ENCODE assay signal across 22 cellular contexts in the genomic region with DNA sequence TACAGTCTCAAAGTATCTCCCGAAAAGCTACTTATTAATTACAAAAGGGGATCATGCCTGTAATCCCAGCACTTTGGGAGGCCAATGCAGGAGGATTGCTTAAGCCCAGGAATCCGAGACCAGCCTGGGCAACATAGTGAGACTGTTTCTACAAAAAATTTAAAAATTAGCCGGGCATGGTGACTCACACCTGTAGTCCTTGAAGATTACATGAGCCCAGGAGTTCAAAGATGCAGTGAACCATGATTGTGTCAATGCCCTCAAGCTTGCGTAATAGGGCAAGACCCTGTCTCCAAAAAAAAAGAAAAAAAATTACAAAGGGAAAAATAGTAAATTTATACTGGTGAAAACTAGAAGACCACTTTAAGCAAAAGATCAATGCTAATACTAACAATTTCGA. TPM values are rescaled to one million over a fixed set of nuclear protein-coding genes. Genes with fewer than 3 reads are reported as not detected.
DNase-seq lines count a peak whose midpoint lies in the region; ATAC-seq, FAIRE-seq and TF ChIP-seq lines count a peak whose summit lies in the region.
"Had no signal": no experiment of that assay in that cellular context is flagged by ENCODE, and none has a peak within 500 bp of the region (broad histone marks: within the 10 kb centered on the region; RNA-seq: fewer than 3 reads in every experiment).

No MANE protein-coding gene starts in this region.

- H3K9ac ChIP-seq in parathyroid adenoma: no peak overlapping the region
- H3K9ac ChIP-seq: BLaER1 treated with 17β-estradiol and CSF1 and Interleukin-3, amounts not matched to agents 10 nM and 100 nM had no signal

- intact Hi-C loops in tibial artery (cut with DNase I; ENCODE audit: low total_unique reads) (no loop called here), esophagus squamous epithelium (cut with DNase I) (no loop called here), heart right ventricle (cut with DNase I) (loop anchor here in 1 of 10 donors (10.0 kb wide), 1 partner anchor 69 kb away; a partner anchor contains a TSS)

- DNase-seq in GM19239 (ENCODE audit: insufficient read length, low spot score) (no peak), RCC 7860 (ENCODE audit: low spot score) (peak; percentile 53), epithelial cell of proximal tubule (ENCODE audit: low read depth) (peak; percentile 31), tibial artery (no peak), esophagus squamous epithelium (lab: John Stamatoyannopoulos, UW) (no peak), heart right ventricle (no peak)
- DNase-seq: CD4-positive, alpha-beta memory T cell; GOT3; HCEC 1CT; MM.1S; NCI-H1417; NCI-H187; NCI-H446; NCI-H526 treated with DMSO at 0.1 percent for 48 hours; Right ventricle myocardium superior had no signal

- H3K9me3 ChIP-seq in parathyroid adenoma (ENCODE audit: control insufficient read depth, low read length) (no peaks in the 10 kb centered on the region), tibial artery (no peaks in the 10 kb centered on the region), esophagus squamous epithelium (no peaks in the 10 kb centered on the region), heart right ventricle (no peaks in the 10 kb centered on the region)
- H3K9me3 ChIP-seq: BLaER1 treated with 17β-estradiol and CSF1 and Interleukin-3, amounts not matched to agents 10 nM and 100 nM; Caco-2 had no signal

- no peak for TF ChIP-seq CTCF in epithelial cell of proximal tubule (conservative IDR thresholded peaks at IDR 0.05; ENCODE audit: low read depth, low read length)
- TF ChIP-seq CTCF in parathyroid adenoma (IDR thresholded peaks at IDR 0.05): no peak
- TF ChIP-seq CTCF in tibial artery (IDR thresholded peaks at IDR 0.05): no peak
- TF ChIP-seq CTCF in esophagus squamous epithelium (IDR thresholded peaks at IDR 0.05): no peak
- no peak for TF ChIP-seq CTCF in heart right ventricle (IDR thresholded peaks at IDR 0.05)

- H3K4me3 ChIP-seq in epithelial cell of proximal tubule (ENCODE audit: low read depth, low read length) (no peak overlapping the region), parathyroid adenoma (ENCODE audit: low read depth, low read length) (no peak overlapping the region), tibial artery (no peak overlapping the region), esophagus squamous epithelium (no peak overlapping the region), heart right ventricle (no peak overlapping the region)
- H3K4me3 ChIP-seq: BLaER1 treated with 17β-estradiol and CSF1 and Interleukin-3, amounts not matched to agents 10 nM and 100 nM had no signal

- ATAC-seq in heart right ventricle (no peak), HG03354 (IDR thresholded peaks at IDR 0.05; ENCODE audit: poor library complexity, severe bottlenecking, unreplicated experiment) (no peak)

- 61 to 72% methylated on average over 5 of the region's 5 CpGs for WGBS in esophagus squamous epithelium, 2 donors
- WGBS in heart right ventricle, 2 donors: 70 to 82% methylated on average over 5 of the region's 5 CpGs

- H2AFZ ChIP-seq in parathyroid adenoma: no peak overlapping the region

- H3K4me1 ChIP-seq in parathyroid adenoma: no peaks in the 10 kb centered on the region
- H3K4me1 ChIP-seq in tibial artery: peaks cover 0 to 7% (median 0%) of the 10 kb centered on the region in 4 donors
- peaks cover 0 to 17% (median 4%) of the 10 kb centered on the region in 3 donors for H3K4me1 ChIP-seq in esophagus squamous epithelium
- peaks cover 0 to 10% (median 5%) of the 10 kb centered on the region in 9 donors for H3K4me1 ChIP-seq in heart right ventricle

- FAIRE-seq in GM19239 (lab: Jason Lieb, UNC) (peak; percentile 57), RCC 7860 (lab: Jason Lieb, UNC) (peak; percentile 94)
- FAIRE-seq: GM12892, HTR-8/SVneo had no signal

- H3K4me2 ChIP-seq in parathyroid adenoma (ENCODE audit: low read length): no peak overlapping the region

- no peak for TF ChIP-seq POLR2A in esophagus squamous epithelium (IDR thresholded peaks at IDR 0.05)

- H3K79me2 ChIP-seq in parathyroid adenoma: no peaks in the 10 kb centered on the region

- H3K27me3 ChIP-seq in parathyroid adenoma (ENCODE audit: control insufficient read depth, insufficient read depth, low read length) (no peaks in the 10 kb centered on the region), tibial artery (no peaks in the 10 kb centered on the region), esophagus squamous epithelium (no peaks in the 10 kb centered on the region), heart right ventricle (no peaks in the 10 kb centered on the region)

- H3K27ac ChIP-seq in parathyroid adenoma (peak overlapping the region; percentile 11), tibial artery (no peak overlapping the region), esophagus squamous epithelium (no peak overlapping the region), heart right ventricle (no peak overlapping the region)
- H3K27ac ChIP-seq: BLaER1 treated with 17β-estradiol and CSF1 and Interleukin-3, amounts not matched to agents 10 nM and 100 nM had no signal

- H3K36me3 ChIP-seq in parathyroid adenoma (ENCODE audit: control insufficient read depth, insufficient read depth, low read length) (no peaks in the 10 kb centered on the region), tibial artery (no peaks in the 10 kb centered on the region), esophagus squamous epithelium (no peaks in the 10 kb centered on the region), heart right ventricle (no peaks in the 10 kb centered on the region)
- H3K36me3 ChIP-seq: BLaER1 treated with 17β-estradiol and CSF1 and Interleukin-3, amounts not matched to agents 10 nM and 100 nM had no signal

RNA-seq across cellular contexts. Expression of a gene that starts 3.3 kb away (rescaled TPM):
- total RNA-seq in epithelial cell of proximal tubule (6.6 and 18.7 TPM in 2 replicates), esophagus squamous epithelium (10 to 100 TPM; 11.2 to 25.8 (median 17.6) TPM), heart right ventricle (10 to 100 TPM in 9 of 10 donors, 1 to 10 TPM in 1; 9.9 to 16.1 (median 13.0) TPM)
- polyA plus RNA-seq in heart right ventricle: 10 to 100 TPM; 12.7 to 26.7 TPM

RNA-seq across cellular contexts. Expression of a gene that starts 16.1 kb away (rescaled TPM):
- 93.7 and 190 TPM in 2 replicates for total RNA-seq in epithelial cell of proximal tubule
- total RNA-seq in esophagus squamous epithelium: 100 to 1,000 TPM in 1 of 4 donors, 10 to 100 TPM in 3; 60.8 to 119 (median 87.1) TPM
- total RNA-seq in heart right ventricle: 10 to 100 TPM; 35.1 to 76.0 (median 54.2) TPM
- polyA plus RNA-seq in heart right ventricle: 100 to 1,000 TPM in 1 of 2 donors, 10 to 100 TPM in 1; 96.9 to 128 TPM

RNA-seq across cellular contexts. Expression of a gene that starts 29.5 kb away (rescaled TPM):
- total RNA-seq in epithelial cell of proximal tubule (63.5 and 113 TPM in 2 replicates), esophagus squamous epithelium (10 to 100 TPM; 33.4 to 61.8 (median 45.8) TPM), heart right ventricle (10 to 100 TPM; 11.6 to 22.8 (median 12.9) TPM)
- polyA plus RNA-seq in heart right ventricle: 10 to 100 TPM; 25.2 to 46.1 TPM

RNA-seq across cellular contexts. Expression of a gene that starts 34.0 kb away (rescaled TPM):
- total RNA-seq in epithelial cell of proximal tubule (7.4 and 10.7 TPM in 2 replicates), esophagus squamous epithelium (10 to 100 TPM in 1 of 4 donors, 1 to 10 TPM in 3; 5.5 to 11.7 (median 8.5) TPM), heart right ventricle (10 to 100 TPM; 14.7 to 22.6 (median 18.7) TPM)
- 10 to 100 TPM in 1 of 2 donors, 1 to 10 TPM in 1; 6.1 to 11.1 TPM for polyA plus RNA-seq in heart right ventricle

RNA-seq across cellular contexts. Expression of a gene that starts 35.4 kb away (rescaled TPM):
- 15.7 and 71.3 TPM in 2 replicates for total RNA-seq in epithelial cell of proximal tubule
- total RNA-seq in esophagus squamous epithelium: 10 to 100 TPM in 3 of 4 donors, 1 to 10 TPM in 1; 9.6 to 25.4 (median 24.7) TPM
- total RNA-seq in heart right ventricle: 1 to 10 TPM in 7 of 10 donors, under 1 TPM in 3; 0.64 to 5.3 (median 1.7) TPM
- 10 to 100 TPM in 1 of 2 donors, 1 to 10 TPM in 1; 2.6 to 15.4 TPM for polyA plus RNA-seq in heart right ventricle
- total RNA-seq: SK-MEL-5 had no signal

Comparison
In these comparisons a context has a peak if more than half of its experiments do, and no peak if none do; other contexts are left out.
1. DNase-seq: peak in RCC 7860 (single experiment) and epithelial cell of proximal tubule (single experiment); none in GM19239 (single experiment), tibial artery (0 of 2), esophagus squamous epithelium (single experiment) and heart right ventricle (0 of 2).